In the genomic region with DNA sequence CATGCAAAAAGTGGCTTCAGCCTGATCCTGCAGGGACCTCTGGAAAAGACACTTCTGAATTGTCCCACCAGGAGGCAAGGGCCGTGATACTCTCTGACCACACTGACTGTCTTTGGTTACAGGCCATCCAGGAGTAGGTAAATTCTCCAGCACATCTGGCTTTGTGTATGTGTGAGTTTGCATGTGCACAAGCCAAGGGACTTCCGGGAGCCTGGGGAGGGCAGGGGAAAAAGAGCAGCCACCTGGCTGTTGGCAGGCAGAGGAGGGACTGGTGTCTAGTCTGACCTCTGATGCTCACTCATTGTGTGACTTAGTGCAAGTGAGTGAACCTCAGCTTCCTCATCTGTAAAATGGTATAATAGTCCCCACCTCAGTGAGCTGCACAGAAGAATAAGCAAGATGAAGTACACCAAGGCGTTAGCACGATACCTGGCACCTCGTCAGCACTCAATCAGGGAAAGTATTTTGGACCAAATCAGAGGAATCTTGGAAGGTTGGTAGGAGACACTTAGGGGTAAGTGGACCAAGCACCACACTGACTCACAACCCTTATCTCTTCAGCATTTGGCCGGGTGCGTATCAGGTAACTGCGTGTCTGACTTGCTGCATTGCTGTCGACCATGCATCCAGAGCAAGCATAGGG, we compare ENCODE assay signal across 1 cellular context.
TF ChIP-seq lines count a peak whose summit lies in the region.

No MANE protein-coding gene starts in this region.

TF ChIP-seq in K562, 482 proteins besides CTCF, POLR2A, EP300 and RAD21 (continued from another document and continues in another):
- peak; percentile 88 for TF ChIP-seq FOSL1 (tag; conservative IDR thresholded peaks at IDR 0.05)
- TF ChIP-seq ESRRA (IDR thresholded peaks at IDR 0.05; ENCODE audit: borderline replicate concordance, low read depth), result no peak
- TF ChIP-seq MYC (IDR thresholded peaks at IDR 0.05; ENCODE audit: low read depth, low read length), result peak; percentile 44
- TF ChIP-seq MYC (CRISPR knock-in tag; IDR thresholded peaks at IDR 0.05; ENCODE audit: borderline replicate concordance, low read depth), result no peak
- peak; percentile 25; the same call in 1 of the 2 replicates for TF ChIP-seq HDGF (IDR thresholded peaks at IDR 0.05)
- TF ChIP-seq NR2C2 (CRISPR knock-in tag; IDR thresholded peaks at IDR 0.05), result no peak
- TF ChIP-seq NR2C2 (tag; IDR thresholded peaks at IDR 0.05), result no peak
- peak; percentile 76; the same call in 1 of the 2 replicates for TF ChIP-seq SMARCA5 (IDR thresholded peaks at IDR 0.05)
- TF ChIP-seq, protein P1, sequence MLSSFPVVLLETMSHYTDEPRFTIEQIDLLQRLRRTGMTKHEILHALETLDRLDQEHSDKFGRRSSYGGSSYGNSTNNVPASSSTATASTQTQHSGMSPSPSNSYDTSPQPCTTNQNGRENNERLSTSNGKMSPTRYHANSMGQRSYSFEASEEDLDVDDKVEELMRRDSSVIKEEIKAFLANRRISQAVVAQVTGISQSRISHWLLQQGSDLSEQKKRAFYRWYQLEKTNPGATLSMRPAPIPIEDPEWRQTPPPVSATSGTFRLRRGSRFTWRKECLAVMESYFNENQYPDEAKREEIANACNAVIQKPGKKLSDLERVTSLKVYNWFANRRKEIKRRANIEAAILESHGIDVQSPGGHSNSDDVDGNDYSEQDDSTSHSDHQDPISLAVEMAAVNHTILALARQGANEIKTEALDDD (IDR thresholded peaks at IDR 0.05), result peak; percentile 31; the same call in 1 of the 2 replicates
- TF ChIP-seq, protein P2, sequence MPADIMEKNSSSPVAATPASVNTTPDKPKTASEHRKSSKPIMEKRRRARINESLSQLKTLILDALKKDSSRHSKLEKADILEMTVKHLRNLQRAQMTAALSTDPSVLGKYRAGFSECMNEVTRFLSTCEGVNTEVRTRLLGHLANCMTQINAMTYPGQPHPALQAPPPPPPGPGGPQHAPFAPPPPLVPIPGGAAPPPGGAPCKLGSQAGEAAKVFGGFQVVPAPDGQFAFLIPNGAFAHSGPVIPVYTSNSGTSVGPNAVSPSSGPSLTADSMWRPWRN (IDR thresholded peaks at IDR 0.05; ENCODE audit: low read depth), result no peak
- TF ChIP-seq KLF13 (tag; IDR thresholded peaks at IDR 0.05; ENCODE audit: borderline replicate concordance, low read depth), result no peak
- no peak for TF ChIP-seq BRCA1 (IDR thresholded peaks at IDR 0.05)
- no peak for TF ChIP-seq BRCA1 (CRISPR knock-in tag; IDR thresholded peaks at IDR 0.05)
- no peak for TF ChIP-seq CBX8 (IDR thresholded peaks at IDR 0.05; ENCODE audit: borderline replicate concordance, extremely low read depth, low read depth, low read length, poor library complexity, severe bottlenecking)
- no peak for TF ChIP-seq ZNF253 (CRISPR knock-in tag; conservative IDR thresholded peaks at IDR 0.05)
- no peak for TF ChIP-seq NR3C1 (CRISPR knock-in tag; IDR thresholded peaks at IDR 0.05)
- 0 out of 2 replicates have a peak, but pooled peaks have one; percentile 13 for TF ChIP-seq ZKSCAN3 (CRISPR knock-in tag; IDR thresholded peaks at IDR 0.05)
- TF ChIP-seq GTF2E2 (tag; IDR thresholded peaks at IDR 0.05), result no peak
- TF ChIP-seq, protein P3, sequence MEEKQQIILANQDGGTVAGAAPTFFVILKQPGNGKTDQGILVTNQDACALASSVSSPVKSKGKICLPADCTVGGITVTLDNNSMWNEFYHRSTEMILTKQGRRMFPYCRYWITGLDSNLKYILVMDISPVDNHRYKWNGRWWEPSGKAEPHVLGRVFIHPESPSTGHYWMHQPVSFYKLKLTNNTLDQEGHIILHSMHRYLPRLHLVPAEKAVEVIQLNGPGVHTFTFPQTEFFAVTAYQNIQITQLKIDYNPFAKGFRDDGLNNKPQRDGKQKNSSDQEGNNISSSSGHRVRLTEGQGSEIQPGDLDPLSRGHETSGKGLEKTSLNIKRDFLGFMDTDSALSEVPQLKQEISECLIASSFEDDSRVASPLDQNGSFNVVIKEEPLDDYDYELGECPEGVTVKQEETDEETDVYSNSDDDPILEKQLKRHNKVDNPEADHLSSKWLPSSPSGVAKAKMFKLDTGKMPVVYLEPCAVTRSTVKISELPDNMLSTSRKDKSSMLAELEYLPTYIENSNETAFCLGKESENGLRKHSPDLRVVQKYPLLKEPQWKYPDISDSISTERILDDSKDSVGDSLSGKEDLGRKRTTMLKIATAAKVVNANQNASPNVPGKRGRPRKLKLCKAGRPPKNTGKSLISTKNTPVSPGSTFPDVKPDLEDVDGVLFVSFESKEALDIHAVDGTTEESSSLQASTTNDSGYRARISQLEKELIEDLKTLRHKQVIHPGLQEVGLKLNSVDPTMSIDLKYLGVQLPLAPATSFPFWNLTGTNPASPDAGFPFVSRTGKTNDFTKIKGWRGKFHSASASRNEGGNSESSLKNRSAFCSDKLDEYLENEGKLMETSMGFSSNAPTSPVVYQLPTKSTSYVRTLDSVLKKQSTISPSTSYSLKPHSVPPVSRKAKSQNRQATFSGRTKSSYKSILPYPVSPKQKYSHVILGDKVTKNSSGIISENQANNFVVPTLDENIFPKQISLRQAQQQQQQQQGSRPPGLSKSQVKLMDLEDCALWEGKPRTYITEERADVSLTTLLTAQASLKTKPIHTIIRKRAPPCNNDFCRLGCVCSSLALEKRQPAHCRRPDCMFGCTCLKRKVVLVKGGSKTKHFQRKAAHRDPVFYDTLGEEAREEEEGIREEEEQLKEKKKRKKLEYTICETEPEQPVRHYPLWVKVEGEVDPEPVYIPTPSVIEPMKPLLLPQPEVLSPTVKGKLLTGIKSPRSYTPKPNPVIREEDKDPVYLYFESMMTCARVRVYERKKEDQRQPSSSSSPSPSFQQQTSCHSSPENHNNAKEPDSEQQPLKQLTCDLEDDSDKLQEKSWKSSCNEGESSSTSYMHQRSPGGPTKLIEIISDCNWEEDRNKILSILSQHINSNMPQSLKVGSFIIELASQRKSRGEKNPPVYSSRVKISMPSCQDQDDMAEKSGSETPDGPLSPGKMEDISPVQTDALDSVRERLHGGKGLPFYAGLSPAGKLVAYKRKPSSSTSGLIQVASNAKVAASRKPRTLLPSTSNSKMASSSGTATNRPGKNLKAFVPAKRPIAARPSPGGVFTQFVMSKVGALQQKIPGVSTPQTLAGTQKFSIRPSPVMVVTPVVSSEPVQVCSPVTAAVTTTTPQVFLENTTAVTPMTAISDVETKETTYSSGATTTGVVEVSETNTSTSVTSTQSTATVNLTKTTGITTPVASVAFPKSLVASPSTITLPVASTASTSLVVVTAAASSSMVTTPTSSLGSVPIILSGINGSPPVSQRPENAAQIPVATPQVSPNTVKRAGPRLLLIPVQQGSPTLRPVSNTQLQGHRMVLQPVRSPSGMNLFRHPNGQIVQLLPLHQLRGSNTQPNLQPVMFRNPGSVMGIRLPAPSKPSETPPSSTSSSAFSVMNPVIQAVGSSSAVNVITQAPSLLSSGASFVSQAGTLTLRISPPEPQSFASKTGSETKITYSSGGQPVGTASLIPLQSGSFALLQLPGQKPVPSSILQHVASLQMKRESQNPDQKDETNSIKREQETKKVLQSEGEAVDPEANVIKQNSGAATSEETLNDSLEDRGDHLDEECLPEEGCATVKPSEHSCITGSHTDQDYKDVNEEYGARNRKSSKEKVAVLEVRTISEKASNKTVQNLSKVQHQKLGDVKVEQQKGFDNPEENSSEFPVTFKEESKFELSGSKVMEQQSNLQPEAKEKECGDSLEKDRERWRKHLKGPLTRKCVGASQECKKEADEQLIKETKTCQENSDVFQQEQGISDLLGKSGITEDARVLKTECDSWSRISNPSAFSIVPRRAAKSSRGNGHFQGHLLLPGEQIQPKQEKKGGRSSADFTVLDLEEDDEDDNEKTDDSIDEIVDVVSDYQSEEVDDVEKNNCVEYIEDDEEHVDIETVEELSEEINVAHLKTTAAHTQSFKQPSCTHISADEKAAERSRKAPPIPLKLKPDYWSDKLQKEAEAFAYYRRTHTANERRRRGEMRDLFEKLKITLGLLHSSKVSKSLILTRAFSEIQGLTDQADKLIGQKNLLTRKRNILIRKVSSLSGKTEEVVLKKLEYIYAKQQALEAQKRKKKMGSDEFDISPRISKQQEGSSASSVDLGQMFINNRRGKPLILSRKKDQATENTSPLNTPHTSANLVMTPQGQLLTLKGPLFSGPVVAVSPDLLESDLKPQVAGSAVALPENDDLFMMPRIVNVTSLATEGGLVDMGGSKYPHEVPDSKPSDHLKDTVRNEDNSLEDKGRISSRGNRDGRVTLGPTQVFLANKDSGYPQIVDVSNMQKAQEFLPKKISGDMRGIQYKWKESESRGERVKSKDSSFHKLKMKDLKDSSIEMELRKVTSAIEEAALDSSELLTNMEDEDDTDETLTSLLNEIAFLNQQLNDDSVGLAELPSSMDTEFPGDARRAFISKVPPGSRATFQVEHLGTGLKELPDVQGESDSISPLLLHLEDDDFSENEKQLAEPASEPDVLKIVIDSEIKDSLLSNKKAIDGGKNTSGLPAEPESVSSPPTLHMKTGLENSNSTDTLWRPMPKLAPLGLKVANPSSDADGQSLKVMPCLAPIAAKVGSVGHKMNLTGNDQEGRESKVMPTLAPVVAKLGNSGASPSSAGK (IDR thresholded peaks at IDR 0.05), result peak; percentile 26; the same call in 1 of the 2 replicates
- TF ChIP-seq PCBP1 (IDR thresholded peaks at IDR 0.05; ENCODE audit: low read depth, low read length, poor library complexity, severe bottlenecking), result no peak
- peak; percentile 42 for TF ChIP-seq TAL1 (IDR thresholded peaks at IDR 0.05)
- no peak for TF ChIP-seq GTF2A2 (tag; IDR thresholded peaks at IDR 0.05)
- no peak for TF ChIP-seq MEIS2 (IDR thresholded peaks at IDR 0.05; ENCODE audit: partially characterized antibody)
- TF ChIP-seq, protein P4, sequence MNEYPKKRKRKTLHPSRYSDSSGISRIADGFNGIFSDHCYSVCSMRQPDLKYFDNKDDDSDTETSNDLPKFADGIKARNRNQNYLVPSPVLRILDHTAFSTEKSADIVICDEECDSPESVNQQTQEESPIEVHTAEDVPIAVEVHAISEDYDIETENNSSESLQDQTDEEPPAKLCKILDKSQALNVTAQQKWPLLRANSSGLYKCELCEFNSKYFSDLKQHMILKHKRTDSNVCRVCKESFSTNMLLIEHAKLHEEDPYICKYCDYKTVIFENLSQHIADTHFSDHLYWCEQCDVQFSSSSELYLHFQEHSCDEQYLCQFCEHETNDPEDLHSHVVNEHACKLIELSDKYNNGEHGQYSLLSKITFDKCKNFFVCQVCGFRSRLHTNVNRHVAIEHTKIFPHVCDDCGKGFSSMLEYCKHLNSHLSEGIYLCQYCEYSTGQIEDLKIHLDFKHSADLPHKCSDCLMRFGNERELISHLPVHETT (CRISPR knock-in tag; conservative IDR thresholded peaks at IDR 0.05 in 1 of 2, IDR thresholded peaks at IDR 0.05 in 1 of 2), result no peak
- no peak for TF ChIP-seq RB1 (IDR thresholded peaks at IDR 0.05; ENCODE audit: low read depth)
- peak; percentile 69 for TF ChIP-seq CHD4 (IDR thresholded peaks at IDR 0.05; ENCODE audit: insufficient read depth, insufficient replicate concordance, low read depth, low read length, poor library complexity, severe bottlenecking)
- TF ChIP-seq MAZ (CRISPR knock-in tag; conservative IDR thresholded peaks at IDR 0.05 in 1 of 2, IDR thresholded peaks at IDR 0.05 in 1 of 2), result 0 out of 4 replicates have a peak, but pooled peaks of 1 of the 2 experiments have one; percentile 13
- no peak for TF ChIP-seq ZNF174 (CRISPR knock-in tag; IDR thresholded peaks at IDR 0.05)
- peak; percentile 55; the same call in 1 of the 2 replicates for TF ChIP-seq SMAD4 (CRISPR knock-in tag; conservative IDR thresholded peaks at IDR 0.05)
- TF ChIP-seq, protein P5, sequence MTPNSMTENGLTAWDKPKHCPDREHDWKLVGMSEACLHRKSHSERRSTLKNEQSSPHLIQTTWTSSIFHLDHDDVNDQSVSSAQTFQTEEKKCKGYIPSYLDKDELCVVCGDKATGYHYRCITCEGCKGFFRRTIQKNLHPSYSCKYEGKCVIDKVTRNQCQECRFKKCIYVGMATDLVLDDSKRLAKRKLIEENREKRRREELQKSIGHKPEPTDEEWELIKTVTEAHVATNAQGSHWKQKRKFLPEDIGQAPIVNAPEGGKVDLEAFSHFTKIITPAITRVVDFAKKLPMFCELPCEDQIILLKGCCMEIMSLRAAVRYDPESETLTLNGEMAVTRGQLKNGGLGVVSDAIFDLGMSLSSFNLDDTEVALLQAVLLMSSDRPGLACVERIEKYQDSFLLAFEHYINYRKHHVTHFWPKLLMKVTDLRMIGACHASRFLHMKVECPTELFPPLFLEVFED (CRISPR knock-in tag; conservative IDR thresholded peaks at IDR 0.05), result no peak
- TF ChIP-seq, protein P6, sequence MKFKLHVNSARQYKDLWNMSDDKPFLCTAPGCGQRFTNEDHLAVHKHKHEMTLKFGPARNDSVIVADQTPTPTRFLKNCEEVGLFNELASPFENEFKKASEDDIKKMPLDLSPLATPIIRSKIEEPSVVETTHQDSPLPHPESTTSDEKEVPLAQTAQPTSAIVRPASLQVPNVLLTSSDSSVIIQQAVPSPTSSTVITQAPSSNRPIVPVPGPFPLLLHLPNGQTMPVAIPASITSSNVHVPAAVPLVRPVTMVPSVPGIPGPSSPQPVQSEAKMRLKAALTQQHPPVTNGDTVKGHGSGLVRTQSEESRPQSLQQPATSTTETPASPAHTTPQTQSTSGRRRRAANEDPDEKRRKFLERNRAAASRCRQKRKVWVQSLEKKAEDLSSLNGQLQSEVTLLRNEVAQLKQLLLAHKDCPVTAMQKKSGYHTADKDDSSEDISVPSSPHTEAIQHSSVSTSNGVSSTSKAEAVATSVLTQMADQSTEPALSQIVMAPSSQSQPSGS (CRISPR knock-in tag; IDR thresholded peaks at IDR 0.05), result no peak
- no peak for TF ChIP-seq RFX1 (IDR thresholded peaks at IDR 0.05)
- TF ChIP-seq NFIC (IDR thresholded peaks at IDR 0.05), result no peak
- no peak for TF ChIP-seq ZBTB1 (CRISPR knock-in tag; IDR thresholded peaks at IDR 0.05; ENCODE audit: borderline replicate concordance, low read depth)
- TF ChIP-seq TCF7 (IDR thresholded peaks at IDR 0.05; ENCODE audit: borderline replicate concordance), result no peak
- TF ChIP-seq JUN (IDR thresholded peaks at IDR 0.05; ENCODE audit: borderline replicate concordance, low read depth, low read length), result 0 out of 2 replicates have a peak, but pooled peaks have one; percentile 17
- no peak for TF ChIP-seq JUN (CRISPR knock-in tag; IDR thresholded peaks at IDR 0.05; ENCODE audit: borderline replicate concordance)
- no peak for TF ChIP-seq ATF1 (CRISPR knock-in tag; IDR thresholded peaks at IDR 0.05)
- TF ChIP-seq ATF1 (tag; IDR thresholded peaks at IDR 0.05), result 0 out of 2 replicates have a peak, but pooled peaks have one; percentile 28
- no peak for TF ChIP-seq ZNF347 (CRISPR knock-in tag; IDR thresholded peaks at IDR 0.05; ENCODE audit: low read depth)
- peak; percentile 97 for TF ChIP-seq ADNP (tag; IDR thresholded peaks at IDR 0.05)
- TF ChIP-seq, protein P7, sequence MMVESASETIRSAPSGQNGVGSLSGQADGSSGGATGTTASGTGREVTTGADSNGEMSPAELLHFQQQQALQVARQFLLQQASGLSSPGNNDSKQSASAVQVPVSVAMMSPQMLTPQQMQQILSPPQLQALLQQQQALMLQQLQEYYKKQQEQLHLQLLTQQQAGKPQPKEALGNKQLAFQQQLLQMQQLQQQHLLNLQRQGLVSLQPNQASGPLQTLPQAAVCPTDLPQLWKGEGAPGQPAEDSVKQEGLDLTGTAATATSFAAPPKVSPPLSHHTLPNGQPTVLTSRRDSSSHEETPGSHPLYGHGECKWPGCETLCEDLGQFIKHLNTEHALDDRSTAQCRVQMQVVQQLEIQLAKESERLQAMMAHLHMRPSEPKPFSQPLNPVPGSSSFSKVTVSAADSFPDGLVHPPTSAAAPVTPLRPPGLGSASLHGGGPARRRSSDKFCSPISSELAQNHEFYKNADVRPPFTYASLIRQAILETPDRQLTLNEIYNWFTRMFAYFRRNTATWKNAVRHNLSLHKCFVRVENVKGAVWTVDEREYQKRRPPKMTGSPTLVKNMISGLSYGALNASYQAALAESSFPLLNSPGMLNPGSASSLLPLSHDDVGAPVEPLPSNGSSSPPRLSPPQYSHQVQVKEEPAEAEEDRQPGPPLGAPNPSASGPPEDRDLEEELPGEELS (CRISPR knock-in tag; IDR thresholded peaks at IDR 0.05; ENCODE audit: borderline replicate concordance), result no peak
- peak; percentile 74 for TF ChIP-seq CXXC5 (CRISPR knock-in tag; IDR thresholded peaks at IDR 0.05)
- no peak; the same call in 1 of the 2 replicates for TF ChIP-seq MTA1 (IDR thresholded peaks at IDR 0.05; ENCODE audit: borderline replicate concordance)
- TF ChIP-seq TRIM24 (IDR thresholded peaks at IDR 0.05), result no peak
